ENCODE assay signal across 23 cellular contexts in the genomic region with DNA sequence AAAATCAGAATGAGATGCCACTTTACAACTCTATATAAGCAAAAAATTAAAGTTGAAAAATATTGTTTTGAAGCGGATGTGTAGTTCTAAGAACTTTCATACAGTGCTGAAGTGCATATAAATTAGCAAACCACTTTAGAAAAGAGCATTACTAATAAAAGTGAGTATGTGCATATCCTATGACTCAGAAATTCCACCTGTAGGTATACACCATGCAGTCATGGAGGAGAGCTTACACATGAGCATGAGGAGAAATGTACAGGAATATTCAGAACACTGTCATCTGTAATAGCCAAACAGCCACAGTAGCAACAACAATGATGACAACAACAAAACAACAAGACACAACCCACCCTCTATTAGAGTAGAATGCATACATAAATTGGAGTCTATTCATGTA.
"Had no signal": no experiment of that assay in that cellular context is flagged by ENCODE, and none has a peak within 500 bp of the region (broad histone marks: within the 10 kb centered on the region; RNA-seq: fewer than 3 reads in every experiment).

No MANE protein-coding gene starts in this region.

- FAIRE-seq: small intestine had no signal

- H3K27me3 ChIP-seq: heart right ventricle, left lung, vagina had no signal

- H3K27ac ChIP-seq: coronary artery, heart right ventricle, left lung, thoracic aorta, vagina had no signal

- H3K9me3 Mint-ChIP-seq: activated B cell treated with CpG ODN at 0.5 μM for 24 hours; activated CD4-positive, alpha-beta T cell treated with anti-CD3 and anti-CD28 coated beads, Interleukin-2, amount 10 ng/mL, durations not matched to agents 7 days and 5 days; activated naive CD4-positive, alpha-beta T cell treated with anti-CD3 and anti-CD28 coated beads, Interleukin-2, amount 50 U/mL, for 72 hours; activated T-helper 1 cell treated with anti-CD3 and anti-CD28 coated beads, Interleukin-12 subunit alpha, Interleukin-12 subunit beta, Interleukin-2, Interleukin-4 antibody, amounts not matched to agents 30 ng/mL and 10 ng/mL and 1 ng/mL, durations not matched to agents 14 hours and 24 hours and 36 hours; stimulated activated naive B cell treated with anti-CD40 and anti-IgM and Interleukin-4, amounts not matched to agents 10 μg/mL and 1 μg/mL and 100 μg/mL, for 72 hours; type B pancreatic cell had no signal

- H3K36me3 ChIP-seq: heart right ventricle, left lung, thoracic aorta, vagina had no signal

- H3K9me3 ChIP-seq: heart right ventricle, left lung, thoracic aorta, vagina had no signal

- DNase-seq: activated B cell treated with CpG ODN at 0.5 μM for 24 hours; activated CD4-positive, alpha-beta T cell treated with anti-CD3 and anti-CD28 coated beads, Interleukin-2, amount 10 ng/mL, durations not matched to agents 7 days and 5 days; activated CD8-positive, alpha-beta T cell treated with anti-CD3 and anti-CD28 coated beads, Interleukin-2, amount 10 ng/mL, durations not matched to agents 7 days and 5 days; activated gamma-delta T cell treated with Interleukin-2 at 50 U/mL for 16 hours; amniotic stem cell; cerebellar nuclear complex; heart right ventricle; left lung; naive thymus-derived CD4-positive, alpha-beta T cell; occipital lobe; small intestine; stimulated activated CD4-positive, alpha-beta T cell treated with anti-CD3 and anti-CD28 coated beads, Interleukin-2, amount 100 ng/mL, for 24 hours; stimulated activated naive B cell treated with anti-CD40 and anti-IgM and Interleukin-4, amounts not matched to agents 10 μg/mL and 1 μg/mL and 100 μg/mL, for 72 hours; T-helper 17 cell had no signal

- H3K4me1 Mint-ChIP-seq: activated B cell treated with CpG ODN at 0.5 μM for 24 hours; activated CD4-positive, alpha-beta T cell treated with anti-CD3 and anti-CD28 coated beads, Interleukin-2, amount 10 ng/mL, durations not matched to agents 7 days and 5 days; naive thymus-derived CD4-positive, alpha-beta T cell; stimulated activated naive B cell treated with anti-CD40 and anti-IgM and Interleukin-4, amounts not matched to agents 10 μg/mL and 1 μg/mL and 100 μg/mL, for 72 hours had no signal

- H3K27me3 Mint-ChIP-seq: stimulated activated naive B cell treated with anti-CD40 and anti-IgM and Interleukin-4, amounts not matched to agents 10 μg/mL and 1 μg/mL and 100 μg/mL, for 72 hours; type B pancreatic cell had no signal

- H3K4me3 ChIP-seq: coronary artery, heart right ventricle, left lung, lung, thoracic aorta, vagina had no signal

- H3K27ac Mint-ChIP-seq: activated B cell treated with CpG ODN at 0.5 μM for 24 hours; activated CD4-positive, alpha-beta T cell treated with anti-CD3 and anti-CD28 coated beads, Interleukin-2, amount 10 ng/mL, durations not matched to agents 7 days and 5 days; activated CD8-positive, alpha-beta T cell treated with anti-CD3 and anti-CD28 coated beads, Interleukin-2, amount 10 ng/mL, durations not matched to agents 7 days and 5 days; activated naive CD4-positive, alpha-beta T cell treated with anti-CD3 and anti-CD28 coated beads, Interleukin-2, amount 50 U/mL, for 72 hours; activated T-helper 1 cell treated with anti-CD3 and anti-CD28 coated beads, Interleukin-12 subunit alpha, Interleukin-12 subunit beta, Interleukin-2, Interleukin-4 antibody, amounts not matched to agents 30 ng/mL and 10 ng/mL and 1 ng/mL, durations not matched to agents 14 hours and 24 hours and 36 hours; naive thymus-derived CD4-positive, alpha-beta T cell; stimulated activated naive B cell treated with anti-CD40 and anti-IgM and Interleukin-4, amounts not matched to agents 10 μg/mL and 1 μg/mL and 100 μg/mL, for 72 hours; T-helper 17 cell; type B pancreatic cell had no signal

- ATAC-seq: activated CD8-positive, alpha-beta T cell treated with anti-CD3 and anti-CD28 coated beads, Interleukin-2, amount 10 ng/mL, durations not matched to agents 7 days and 5 days; heart right ventricle; left lung; naive thymus-derived CD4-positive, alpha-beta T cell; sciatic nerve; stimulated activated naive B cell treated with anti-CD40 and anti-IgM and Interleukin-4, amounts not matched to agents 10 μg/mL and 1 μg/mL and 100 μg/mL, for 72 hours; T-helper 17 cell had no signal

- H3K4me1 ChIP-seq: heart right ventricle, left lung, vagina had no signal

- H3K4me3 Mint-ChIP-seq: activated B cell treated with CpG ODN at 0.5 μM for 24 hours; activated CD4-positive, alpha-beta T cell treated with anti-CD3 and anti-CD28 coated beads, Interleukin-2, amount 10 ng/mL, durations not matched to agents 7 days and 5 days; activated CD8-positive, alpha-beta T cell treated with anti-CD3 and anti-CD28 coated beads, Interleukin-2, amount 10 ng/mL, durations not matched to agents 7 days and 5 days; activated T-helper 1 cell treated with anti-CD3 and anti-CD28 coated beads, Interleukin-12 subunit alpha, Interleukin-12 subunit beta, Interleukin-2, Interleukin-4 antibody, amounts not matched to agents 30 ng/mL and 10 ng/mL and 1 ng/mL, durations not matched to agents 14 hours and 24 hours and 36 hours; naive thymus-derived CD4-positive, alpha-beta T cell; neural crest cell; stimulated activated naive B cell treated with anti-CD40 and anti-IgM and Interleukin-4, amounts not matched to agents 10 μg/mL and 1 μg/mL and 100 μg/mL, for 72 hours; T-helper 17 cell; type B pancreatic cell had no signal

- H3K36me3 Mint-ChIP-seq: activated naive CD4-positive, alpha-beta T cell treated with anti-CD3 and anti-CD28 coated beads, Interleukin-2, amount 50 U/mL, for 72 hours; naive thymus-derived CD4-positive, alpha-beta T cell; stimulated activated naive B cell treated with anti-CD40 and anti-IgM and Interleukin-4, amounts not matched to agents 10 μg/mL and 1 μg/mL and 100 μg/mL, for 72 hours; type B pancreatic cell had no signal
